Comparison of ENCODE assay signal across 9 cellular contexts in genomic region chr1:3907031-3907534, GRCh38. TPM values are rescaled to one million over a fixed set of nuclear protein-coding genes. Genes with fewer than 3 reads are reported as not detected.
DNase-seq lines count a peak whose midpoint lies in the region; ATAC-seq and TF ChIP-seq lines count a peak whose summit lies in the region.
"Had no signal": no experiment of that assay in that cellular context is flagged by ENCODE, and none has a peak within 500 bp of the region (broad histone marks: within the 10 kb centered on the region; RNA-seq: fewer than 3 reads in every experiment).

No MANE protein-coding gene starts in this region.

- H3F3A ChIP-seq in neural progenitor cell (ENCODE audit: low read depth): no peaks in the 10 kb centered on the region

- no peak overlapping the region for H3K4me3 Mint-ChIP-seq in activated T-cell treated with anti-CD3 and anti-CD28 coated beads, Interleukin-2, amount 50 U/mL, for 24 hours
- no peak overlapping the region for H3K4me3 Mint-ChIP-seq in neural progenitor cell

- no peaks in the 10 kb centered on the region for H3K9me3 ChIP-seq in neural progenitor cell (ENCODE audit: low read depth)
- H3K9me3 ChIP-seq in breast epithelium: no peaks in the 10 kb centered on the region

- no peak for TF ChIP-seq POLR2A in breast epithelium (IDR thresholded peaks at IDR 0.05)

- H3K36me3 ChIP-seq in neural progenitor cell (no peaks in the 10 kb centered on the region), breast epithelium (no peaks in the 10 kb centered on the region)

- no peak overlapping the region for H3K4me2 ChIP-seq in neural progenitor cell

- ATAC-seq in HG03108 (IDR thresholded peaks at IDR 0.05; ENCODE audit: unreplicated experiment) (no peak), HG03565 (IDR thresholded peaks at IDR 0.05; ENCODE audit: unreplicated experiment) (no peak)

- peaks cover 3% of the 10 kb centered on the region for H3K27me3 Mint-ChIP-seq in activated T-cell treated with anti-CD3 and anti-CD28 coated beads, Interleukin-2, amount 50 U/mL, for 24 hours
- peaks cover 21% of the 10 kb centered on the region for H3K27me3 Mint-ChIP-seq in neural progenitor cell (ENCODE audit: insufficient read depth, low read depth)

- no peaks in the 10 kb centered on the region for H3K79me2 ChIP-seq in neural progenitor cell (ENCODE audit: low read depth)

- H3K27ac Mint-ChIP-seq in activated T-cell treated with anti-CD3 and anti-CD28 coated beads, Interleukin-2, amount 50 U/mL, for 24 hours: no peak overlapping the region
- H3K27ac Mint-ChIP-seq in neural progenitor cell: peak overlapping the region; percentile 10

- no peak overlapping the region for H3K4me3 ChIP-seq in neural progenitor cell
- H3K4me3 ChIP-seq in breast epithelium: no peak overlapping the region

- CTCF ChIA-PET in HEK293T (lab: Yijun Ruan, JAX): interaction anchor here (1.1 kb wide), 1 partner anchor 21 kb away, joined by 3 read pairs; no protein-coding TSS in a partner anchor

- POLR2A ChIA-PET in HEK293T (lab: Yijun Ruan, JAX): no interaction called here

- peak; percentile 32 for TF ChIP-seq CTCF in neural progenitor cell (IDR thresholded peaks at IDR 0.05)
- no peak for TF ChIP-seq CTCF in breast epithelium (IDR thresholded peaks at IDR 0.05)

- DNase-seq in EH (ENCODE audit: low read depth): peak; percentile 7
- no peak for DNase-seq in HEK293T (ENCODE audit: extremely low spot score)
- DNase-seq in activated T-cell treated with anti-CD3 and anti-CD28 coated beads, Interleukin-2, amount 50 U/mL, for 24 hours: peak; percentile 52
- DNase-seq in neural progenitor cell (ENCODE audit: low spot score): peak; percentile 39
- no peak for DNase-seq in breast epithelium (ENCODE audit: low spot score in 2 of 2)
- DNase-seq in MV-4-11 (lab: John Stamatoyannopoulos, UW): no peak
- DNase-seq: NCI-H526 treated with DMSO at 0.1 percent for 48 hours had no signal

- H3K36me3 Mint-ChIP-seq in activated T-cell treated with anti-CD3 and anti-CD28 coated beads, Interleukin-2, amount 50 U/mL, for 24 hours (ENCODE audit: low read depth): no peaks in the 10 kb centered on the region
- no peaks in the 10 kb centered on the region for H3K36me3 Mint-ChIP-seq in neural progenitor cell

- H3K9ac ChIP-seq in neural progenitor cell: no peak overlapping the region

- no peaks in the 10 kb centered on the region for H4K20me1 ChIP-seq in neural progenitor cell (ENCODE audit: low read depth)

- H3K27me3 ChIP-seq in neural progenitor cell (no peaks in the 10 kb centered on the region), breast epithelium (peaks cover 0 to 10% of the 10 kb centered on the region in 2 donors)

- H3K27ac ChIP-seq in neural progenitor cell (no peak overlapping the region), breast epithelium (no peak overlapping the region)

- H3K9me3 Mint-ChIP-seq in activated T-cell treated with anti-CD3 and anti-CD28 coated beads, Interleukin-2, amount 50 U/mL, for 24 hours: no peaks in the 10 kb centered on the region
- H3K9me3 Mint-ChIP-seq in neural progenitor cell: no peaks in the 10 kb centered on the region

- peaks cover 35% of the 10 kb centered on the region for H3K4me1 Mint-ChIP-seq in activated T-cell treated with anti-CD3 and anti-CD28 coated beads, Interleukin-2, amount 50 U/mL, for 24 hours (ENCODE audit: low read depth)
- H3K4me1 Mint-ChIP-seq in neural progenitor cell: peaks cover 70% of the 10 kb centered on the region

- H2AFZ ChIP-seq in neural progenitor cell (replicated peaks): no peak overlapping the region

- intact Hi-C loops in breast epithelium (cut with DNase I; ENCODE audit: low total_unique reads): no loop called here

- peaks cover 19% of the 10 kb centered on the region for H3K4me1 ChIP-seq in neural progenitor cell
- H3K4me1 ChIP-seq in breast epithelium: peaks cover 0 to 4% of the 10 kb centered on the region in 2 donors

TF ChIP-seq in HEK293T, 16 proteins besides CTCF, POLR2A, EP300 and RAD21:
- TF ChIP-seq, protein P1, sequence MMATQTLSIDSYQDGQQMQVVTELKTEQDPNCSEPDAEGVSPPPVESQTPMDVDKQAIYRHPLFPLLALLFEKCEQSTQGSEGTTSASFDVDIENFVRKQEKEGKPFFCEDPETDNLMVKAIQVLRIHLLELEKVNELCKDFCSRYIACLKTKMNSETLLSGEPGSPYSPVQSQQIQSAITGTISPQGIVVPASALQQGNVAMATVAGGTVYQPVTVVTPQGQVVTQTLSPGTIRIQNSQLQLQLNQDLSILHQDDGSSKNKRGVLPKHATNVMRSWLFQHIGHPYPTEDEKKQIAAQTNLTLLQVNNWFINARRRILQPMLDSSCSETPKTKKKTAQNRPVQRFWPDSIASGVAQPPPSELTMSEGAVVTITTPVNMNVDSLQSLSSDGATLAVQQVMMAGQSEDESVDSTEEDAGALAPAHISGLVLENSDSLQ (IDR thresholded peaks at IDR 0.05): 0 out of 2 replicates have a peak, but pooled peaks have one; percentile 22
- TF ChIP-seq LEF1 (IDR thresholded peaks at IDR 0.05; ENCODE audit: borderline replicate concordance): no peak

RNA-seq across cellular contexts. Expression of gene C1orf174, which starts 7.0 kb away (rescaled TPM):
- total RNA-seq in neural progenitor cell (ENCODE audit: low replicate concordance) (31.3 and 36.5 TPM in 2 replicates), breast epithelium (10 to 100 TPM; 17.6 to 24.9 (median 18.1) TPM)

RNA-seq across cellular contexts. Expression of gene DFFB, which starts 49.8 kb away (rescaled TPM):
- total RNA-seq in neural progenitor cell (ENCODE audit: low replicate concordance) (4.8 and 9.0 TPM in 2 replicates), breast epithelium (10 to 100 TPM in 2 of 3 donors, 1 to 10 TPM in 1; 9.1 to 14.4 (median 11.3) TPM)

RNA-seq across cellular contexts. Expression of gene CEP104, which starts 50.1 kb away (rescaled TPM):
- total RNA-seq in neural progenitor cell (ENCODE audit: low replicate concordance): 12.9 and 13.2 TPM in 2 replicates
- 10 to 100 TPM; 24.0 to 33.8 (median 30.5) TPM for total RNA-seq in breast epithelium

Comparison
In these comparisons a context has a peak if more than half of its experiments do, and no peak if none do; other contexts are left out.
1. DNase-seq: peak in EH (single experiment), activated T-cell treated with anti-CD3 and anti-CD28 coated beads, Interleukin-2, amount 50 U/mL, for 24 hours (single experiment) and neural progenitor cell (single experiment); none in HEK293T (single experiment), breast epithelium (0 of 2) and MV-4-11 (single experiment).